ENCODE assay signal across 9 cellular contexts in genomic region chr15:21453683-21454082, GRCh38. TPM values are rescaled to one million over a fixed set of nuclear protein-coding genes. Genes with fewer than 3 reads are reported as not detected.
"Had no signal": no experiment of that assay in that cellular context is flagged by ENCODE, and none has a peak within 500 bp of the region (broad histone marks: within the 10 kb centered on the region; RNA-seq: fewer than 3 reads in every experiment).

No MANE protein-coding gene starts in this region.

RNA-seq across cellular contexts. Expression of gene POTEB3, which starts 13.4 kb away (rescaled TPM):
- total RNA-seq: OCI-LY7, PC-3, PC-9, Peyer's patch, RPMI7951, SJCRH30, SJSA1, SK-MEL-5, T-cell had no signal
